ENCODE assay signal across 8 cellular contexts in the genomic region with DNA sequence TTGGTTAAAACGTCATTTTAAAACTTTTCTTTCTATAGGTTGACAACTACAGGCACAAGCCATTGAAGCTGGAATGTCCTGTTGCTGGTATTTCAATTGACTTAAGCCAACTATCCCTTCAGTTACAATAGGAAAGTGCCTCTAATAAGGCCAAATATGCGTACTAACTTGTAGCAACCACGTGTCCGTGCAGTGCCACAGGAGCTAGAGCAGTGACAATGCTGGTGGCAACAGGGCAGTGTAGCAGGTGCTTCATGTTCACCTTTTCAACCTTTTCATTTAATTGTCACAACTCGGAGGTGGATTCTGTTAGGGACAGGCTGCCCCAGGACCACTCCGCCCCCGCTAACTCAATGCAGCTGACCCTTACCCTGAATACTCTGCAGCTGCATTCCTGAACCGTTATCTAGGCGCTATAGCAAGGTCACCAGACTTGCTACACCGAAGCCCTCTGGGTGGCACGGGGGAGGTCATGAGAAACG. TPM values are rescaled to one million over a fixed set of nuclear protein-coding genes. Genes with fewer than 3 reads are reported as not detected.
DNase-seq lines count a peak whose midpoint lies in the region; ATAC-seq, FAIRE-seq and TF ChIP-seq lines count a peak whose summit lies in the region.

No MANE protein-coding gene starts in this region.

- H3K9me3 Mint-ChIP-seq in astrocyte (ENCODE audit: unreplicated experiment), result no peaks in the 10 kb centered on the region

- TF ChIP-seq POLR2A in right lobe of liver (IDR thresholded peaks at IDR 0.05), result no peak

- H3K79me2 ChIP-seq in astrocyte (ENCODE audit: insufficient read depth, low read length), result peaks cover 28% of the 10 kb centered on the region

- H3K27me3 ChIP-seq in astrocyte (ENCODE audit: insufficient read depth, low read length), result no peaks in the 10 kb centered on the region
- H3K27me3 ChIP-seq in right lobe of liver, result no peaks in the 10 kb centered on the region

- DNase-seq in stimulated activated CD4-positive, alpha-beta T cell treated with anti-CD3 and anti-CD28 coated beads, Interleukin-1b, Interleukin-23, amount 100 ng/mL, for 48 hours, result peak; percentile 13
- no peak for DNase-seq in stimulated activated CD4-positive, alpha-beta T cell treated with anti-CD3 and anti-CD28 coated beads, Interleukin-4, amount 100 ng/mL, for 1 hour
- DNase-seq in astrocyte (ENCODE audit: low read depth) (no peak), right lobe of liver (no peak), iPS-NIHi7 (ENCODE audit: extremely low spot score) (no peak), cerebellum (ENCODE audit: low spot score) (no peak)

- peak overlapping the region; percentile 94 for H3K9ac ChIP-seq in astrocyte (ENCODE audit: low read length)

- H3K36me3 Mint-ChIP-seq in astrocyte (ENCODE audit: low read depth, unreplicated experiment), result peaks cover 6% of the 10 kb centered on the region

- FAIRE-seq in astrocyte (lab: Jason Lieb, UNC), result no peak

- H3K27ac ChIP-seq in astrocyte (ENCODE audit: low read depth, low read length) (peak overlapping the region; percentile 84), right lobe of liver (peak overlapping the region in 1 of 3 donors; percentile 90)

- H4K20me1 ChIP-seq in astrocyte (ENCODE audit: insufficient read depth, low read length), result peaks cover 11% of the 10 kb centered on the region

- peaks cover 25% of the 10 kb centered on the region for H3K4me1 Mint-ChIP-seq in astrocyte (ENCODE audit: low read depth, unreplicated experiment)

- H2AFZ ChIP-seq in astrocyte (ENCODE audit: low read depth, low read length), result no peak overlapping the region

- H3K4me3 ChIP-seq in astrocyte (ENCODE audit: insufficient read depth, low read depth, low read length) (peak overlapping the region; percentile 83), right lobe of liver (peak overlapping the region in 2 of 3 donors; percentile 89 to 92)

- peak overlapping the region; percentile 94 for H3K4me2 ChIP-seq in astrocyte (ENCODE audit: low read length)

- ATAC-seq in right lobe of liver (no peak), HG03095 (IDR thresholded peaks at IDR 0.05; ENCODE audit: unreplicated experiment) (no peak), GM19324 (IDR thresholded peaks at IDR 0.05; ENCODE audit: low FRiP score, unreplicated experiment) (no peak)

- 74% methylated on average over 12 of the region's 12 CpGs for WGBS in right lobe of liver (ENCODE audit: insufficient coverage, low coverage, low lambda C conversion rate, missing lambda C conversion rate)

- TF ChIP-seq CTCF in astrocyte (IDR thresholded peaks at IDR 0.05; ENCODE audit: insufficient read depth, low read depth, low read length) (no peak), right lobe of liver (IDR thresholded peaks at IDR 0.05) (no peak)

- H3K36me3 ChIP-seq in astrocyte (ENCODE audit: insufficient read depth, low read length) (peaks cover 31% of the 10 kb centered on the region), right lobe of liver (peaks cover 0 to 22% (median 0%) of the 10 kb centered on the region in 4 donors)

- peak overlapping the region; percentile 72 for H3K27ac Mint-ChIP-seq in astrocyte (ENCODE audit: unreplicated experiment)

- no peaks in the 10 kb centered on the region for H3K27me3 Mint-ChIP-seq in astrocyte (ENCODE audit: low read depth, unreplicated experiment)

- no peaks in the 10 kb centered on the region for H3K9me3 ChIP-seq in astrocyte (ENCODE audit: insufficient read depth, low read depth, low read length)
- H3K9me3 ChIP-seq in right lobe of liver, result no peaks in the 10 kb centered on the region

- H3K4me3 Mint-ChIP-seq in astrocyte (ENCODE audit: unreplicated experiment), result peak overlapping the region; percentile 97

- H3K4me1 ChIP-seq in astrocyte (ENCODE audit: insufficient read depth, low read length) (peaks cover 26% of the 10 kb centered on the region), right lobe of liver (peaks cover 0 to 10% (median 4%) of the 10 kb centered on the region in 4 donors)

- intact Hi-C loops in right lobe of liver (cut with DNase I), result no loop called here

RNA-seq across cellular contexts. Expression of a gene that starts 37.7 kb away (rescaled TPM):
- total RNA-seq in astrocyte (0.29 and 0.32 TPM in 2 replicates), right lobe of liver (under 1 TPM in 4 of 6 experiments, not detected in 2; 0.04 to 0.20 (median 0.15) TPM), cerebellum (0.82 TPM)

RNA-seq across cellular contexts. Expression of a gene that starts 54.4 kb away (rescaled TPM):
- total RNA-seq in astrocyte, result 51.2 and 59.0 TPM in 2 replicates
- total RNA-seq in right lobe of liver, result 1 to 10 TPM; 4.0 to 5.7 (median 4.9) TPM
- 48.8 TPM for total RNA-seq in cerebellum
